Comparison of ENCODE assay signal across 8 cellular contexts in the genomic region with DNA sequence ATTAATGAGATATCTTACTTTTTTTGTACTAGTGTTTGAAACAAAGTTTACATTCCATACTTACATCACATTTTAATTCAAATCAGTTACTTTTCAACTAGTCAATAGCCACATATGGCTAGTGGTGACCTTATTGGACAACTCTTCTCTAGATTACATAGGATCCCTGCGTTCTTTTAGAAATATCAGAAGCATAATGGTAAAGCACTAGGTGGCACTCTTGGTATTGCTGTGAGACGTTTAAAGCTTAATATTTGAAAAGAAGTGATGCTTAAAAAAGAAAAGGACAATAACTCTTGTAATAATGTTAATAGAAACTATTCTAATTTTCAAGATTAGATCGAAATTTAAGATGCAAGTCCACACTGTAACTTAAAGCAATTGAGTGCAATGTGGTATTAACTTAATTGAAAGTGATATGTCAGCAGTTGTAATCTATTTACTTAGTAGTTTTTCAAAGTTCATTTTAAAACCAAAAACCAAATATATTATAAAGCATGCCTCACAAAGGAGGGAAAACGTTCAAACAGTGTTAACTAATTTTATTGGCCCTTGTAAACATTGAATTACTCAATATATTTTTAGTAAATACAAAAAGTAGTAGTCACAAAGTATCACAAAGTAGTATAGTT.
DNase-seq lines count a peak whose midpoint lies in the region; ATAC-seq lines count a peak whose summit lies in the region.

No MANE protein-coding gene starts in this region.

- H3K27me3 Mint-ChIP-seq in stimulated activated naive CD8-positive, alpha-beta T cell treated with anti-CD3 and anti-CD28 coated beads, Interleukin-15, amount 100 ng/mL, for 72 hours = no peaks in the 10 kb centered on the region

- H3K4me1 Mint-ChIP-seq in stimulated activated naive CD8-positive, alpha-beta T cell treated with anti-CD3 and anti-CD28 coated beads, Interleukin-15, amount 100 ng/mL, for 72 hours = no peaks in the 10 kb centered on the region

- no peak overlapping the region for H3K27ac Mint-ChIP-seq in stimulated activated naive CD8-positive, alpha-beta T cell treated with anti-CD3 and anti-CD28 coated beads, Interleukin-15, amount 100 ng/mL, for 72 hours

- H3K9me3 Mint-ChIP-seq in stimulated activated naive CD8-positive, alpha-beta T cell treated with anti-CD3 and anti-CD28 coated beads, Interleukin-15, amount 100 ng/mL, for 72 hours = peaks cover 0 to 5% of the 10 kb centered on the region in 2 donors

- no peak overlapping the region for H3K4me3 Mint-ChIP-seq in stimulated activated naive CD8-positive, alpha-beta T cell treated with anti-CD3 and anti-CD28 coated beads, Interleukin-15, amount 100 ng/mL, for 72 hours

- peak; percentile 72 for ATAC-seq in left lobe of liver
- ATAC-seq in stimulated activated naive CD8-positive, alpha-beta T cell treated with anti-CD3 and anti-CD28 coated beads, Interleukin-15, amount 100 ng/mL, for 72 hours = no peak

- DNase-seq in DMS 273 (lab: John Stamatoyannopoulos, UW; ENCODE audit: unreplicated experiment) (peak; percentile 51), HT-29 (ENCODE audit: low spot score) (peak; percentile 36), SW480 (ENCODE audit: low spot score) (peak; percentile 38), left lobe of liver (ENCODE audit: low spot score) (no peak), OCI-M2 (lab: John Stamatoyannopoulos, UW; ENCODE audit: unreplicated experiment) (no peak), anterior cingulate cortex (lab: John Stamatoyannopoulos, UW) (no peak)
- no peak for DNase-seq in stimulated activated naive CD8-positive, alpha-beta T cell treated with anti-CD3 and anti-CD28 coated beads, Interleukin-15, amount 100 ng/mL, for 72 hours
- DNase-seq in stimulated activated CD4-positive, alpha-beta T cell treated with anti-CD3 and anti-CD28 coated beads, Interleukin-1b, Interleukin-23, amount 100 ng/mL, for 48 hours = no peak

Comparison
In these comparisons a context has a peak if more than half of its experiments do, and no peak if none do; other contexts are left out.
1. DNase-seq: peak in DMS 273 (single experiment), HT-29 (single experiment) and SW480 (single experiment); none in left lobe of liver (single experiment), stimulated activated naive CD8-positive, alpha-beta T cell treated with anti-CD3 and anti-CD28 coated beads, Interleukin-15, amount 100 ng/mL, for 72 hours (0 of 2), stimulated activated CD4-positive, alpha-beta T cell treated with anti-CD3 and anti-CD28 coated beads, Interleukin-1b, Interleukin-23, amount 100 ng/mL, for 48 hours (single experiment), OCI-M2 (single experiment) and anterior cingulate cortex (0 of 58).